In genomic region chr7:90931996-90932912, GRCh38 we compare ENCODE assay signal across 9 cellular contexts.
DNase-seq lines count a peak whose midpoint lies in the region; ATAC-seq and TF ChIP-seq lines count a peak whose summit lies in the region.
"Had no signal": no experiment of that assay in that cellular context is flagged by ENCODE, and none has a peak within 500 bp of the region (broad histone marks: within the 10 kb centered on the region; RNA-seq: fewer than 3 reads in every experiment).

No MANE protein-coding gene starts in this region.

- in situ Hi-C loops in astrocyte of the spinal cord (cut with HindIII; ENCODE audit: low sequenced_read_pairs), result no loop called here

- no peak overlapping the region for H3K27ac ChIP-seq in upper lobe of right lung

- H3K4me1 ChIP-seq in upper lobe of right lung, result no peaks in the 10 kb centered on the region

- no peaks in the 10 kb centered on the region for H3K36me3 ChIP-seq in upper lobe of right lung

- DNase-seq in GM12864 (ENCODE audit: low read depth), result peak; percentile 60
- DNase-seq in astrocyte of the spinal cord (ENCODE audit: low read depth, low spot score), result peak; percentile 25
- DNase-seq in stimulated activated CD4-positive, alpha-beta T cell treated with anti-CD3 and anti-CD28 coated beads, Interleukin-12 subunit alpha, Interleukin-12 subunit beta, amount 100 ng/mL, for 4 hours, result no peak
- DNase-seq in upper lobe of right lung, result no peak
- DNase-seq in COR-L47 (lab: John Stamatoyannopoulos, UW), result no peak
- no peak for DNase-seq in MV-4-11 (lab: John Stamatoyannopoulos, UW)
- DNase-seq: retina had no signal

- TF ChIP-seq CTCF in GM12864 (IDR thresholded peaks at IDR 0.05; ENCODE audit: low read depth, low read length, missing control alignments) (no peak), astrocyte of the spinal cord (IDR thresholded peaks at IDR 0.05; ENCODE audit: low read depth, low read length) (no peak), upper lobe of right lung (IDR thresholded peaks at IDR 0.05) (no peak)

- ATAC-seq in GM21423 (IDR thresholded peaks at IDR 0.05; ENCODE audit: unreplicated experiment) (peak; percentile 98), HG03378 (IDR thresholded peaks at IDR 0.05; ENCODE audit: unreplicated experiment) (peak; percentile 95), upper lobe of right lung (no peak)

- H3K4me3 ChIP-seq in GM12864 (ENCODE audit: low read depth, low read length) (no peak overlapping the region), astrocyte of the spinal cord (ENCODE audit: low read depth, low read length) (no peak overlapping the region), upper lobe of right lung (no peak overlapping the region)

- intact Hi-C loops in upper lobe of right lung (cut with DNase I), result no loop called here

- H3K27me3 ChIP-seq in upper lobe of right lung, result no peaks in the 10 kb centered on the region

- H3K9me3 ChIP-seq in upper lobe of right lung, result no peaks in the 10 kb centered on the region

Comparison
In these comparisons a context has a peak if more than half of its experiments do, and no peak if none do; other contexts are left out.
1. DNase-seq: peak in GM12864 (single experiment) and astrocyte of the spinal cord (single experiment); none in stimulated activated CD4-positive, alpha-beta T cell treated with anti-CD3 and anti-CD28 coated beads, Interleukin-12 subunit alpha, Interleukin-12 subunit beta, amount 100 ng/mL, for 4 hours (single experiment), upper lobe of right lung (single experiment), COR-L47 (single experiment) and MV-4-11 (single experiment).